In the genomic region with DNA sequence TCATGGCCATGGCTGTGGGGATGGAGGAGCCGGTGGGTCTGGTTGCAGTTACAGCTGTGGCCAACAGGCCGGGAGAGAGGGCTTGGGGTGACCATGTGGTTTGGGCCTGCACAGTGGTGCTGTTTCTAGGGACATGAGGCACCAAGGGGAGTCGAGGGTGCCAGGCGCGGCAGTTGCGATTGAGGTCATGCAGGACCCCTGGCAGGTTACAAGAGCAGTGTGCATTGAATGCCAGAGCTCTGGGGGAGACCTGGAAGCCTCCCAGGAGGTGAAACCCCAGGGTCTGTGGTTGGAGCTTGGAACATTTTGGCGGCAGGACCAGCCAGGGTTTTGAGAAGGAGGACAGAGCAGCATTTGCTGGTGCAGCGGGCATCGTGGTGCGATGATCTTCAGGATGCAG, we compare ENCODE assay signal across 15 cellular contexts.
"Had no signal": no experiment of that assay in that cellular context is flagged by ENCODE, and none has a peak within 500 bp of the region (broad histone marks: within the 10 kb centered on the region; RNA-seq: fewer than 3 reads in every experiment).

No MANE protein-coding gene starts in this region.

- ATAC-seq: heart right ventricle, left cardiac atrium, lower lobe of right lung had no signal

- H3K4me3 Mint-ChIP-seq: activated naive CD4-positive, alpha-beta T cell treated with anti-CD3 and anti-CD28 coated beads, Interleukin-2, amount 10 ng/mL, durations not matched to agents 7 days and 5 days had no signal

- H3K36me3 ChIP-seq: lower lobe of right lung had no signal

- H3K9me3 Mint-ChIP-seq: activated naive CD4-positive, alpha-beta T cell treated with anti-CD3 and anti-CD28 coated beads, Interleukin-2, amount 10 ng/mL, durations not matched to agents 7 days and 5 days; activated T-helper 2 cell treated with anti-CD3 and anti-CD28 coated beads, Interferon-gamma antibody, Interleukin-2, Interleukin-4, amounts not matched to agents 10 μg/mL and 5 μg/mL and 100 μg/mL, durations not matched to agents 14 hours and 24 hours and 36 hours had no signal

- H3K9me3 ChIP-seq: heart right ventricle, lower lobe of right lung had no signal

- H3K27ac Mint-ChIP-seq: activated naive CD4-positive, alpha-beta T cell treated with anti-CD3 and anti-CD28 coated beads, Interleukin-2, amount 10 ng/mL, durations not matched to agents 7 days and 5 days; activated T-helper 2 cell treated with anti-CD3 and anti-CD28 coated beads, Interferon-gamma antibody, Interleukin-2, Interleukin-4, amounts not matched to agents 10 μg/mL and 5 μg/mL and 100 μg/mL, durations not matched to agents 14 hours and 24 hours and 36 hours had no signal

- H3K27ac ChIP-seq: heart right ventricle, lower lobe of right lung had no signal

- H3K4me3 ChIP-seq: heart right ventricle, lower lobe of right lung had no signal

- H3K36me3 Mint-ChIP-seq: activated naive CD4-positive, alpha-beta T cell treated with anti-CD3 and anti-CD28 coated beads, Interleukin-2, amount 10 ng/mL, durations not matched to agents 7 days and 5 days had no signal

- H3K27me3 ChIP-seq: heart right ventricle had no signal

- DNase-seq: activated CD4-positive, alpha-beta T cell treated with anti-CD3 and anti-CD28 coated beads for 1 hour; activated CD4-positive, alpha-beta T cell treated with anti-CD3 and anti-CD28 coated beads, Interleukin-2, amount 50 U/mL, for 4 hours; activated naive CD4-positive, alpha-beta T cell treated with anti-CD3 and anti-CD28 coated beads, Interleukin-2, amount 10 ng/mL, durations not matched to agents 7 days and 5 days; activated T-cell treated with anti-CD3 and anti-CD28 coated beads, Interleukin-2, amount 50 U/mL, for 1 hour; central memory CD4-positive, alpha-beta T cell; cortex of kidney; effector CD4-positive, alpha-beta T cell; foreskin melanocyte; heart right ventricle; left cardiac atrium; lower lobe of right lung; stimulated activated CD4-positive, alpha-beta T cell treated with anti-CD3 and anti-CD28 coated beads, Interleukin-12 subunit alpha, Interleukin-12 subunit beta, amount 100 ng/mL, for 4 hours; stimulated activated CD4-positive, alpha-beta T cell treated with anti-CD3 and anti-CD28 coated beads, Interleukin-2, amount 100 ng/mL, for 24 hours; T-helper 9 cell had no signal
